Comparison of ENCODE assay signal across 12 cellular contexts in the genomic region with DNA sequence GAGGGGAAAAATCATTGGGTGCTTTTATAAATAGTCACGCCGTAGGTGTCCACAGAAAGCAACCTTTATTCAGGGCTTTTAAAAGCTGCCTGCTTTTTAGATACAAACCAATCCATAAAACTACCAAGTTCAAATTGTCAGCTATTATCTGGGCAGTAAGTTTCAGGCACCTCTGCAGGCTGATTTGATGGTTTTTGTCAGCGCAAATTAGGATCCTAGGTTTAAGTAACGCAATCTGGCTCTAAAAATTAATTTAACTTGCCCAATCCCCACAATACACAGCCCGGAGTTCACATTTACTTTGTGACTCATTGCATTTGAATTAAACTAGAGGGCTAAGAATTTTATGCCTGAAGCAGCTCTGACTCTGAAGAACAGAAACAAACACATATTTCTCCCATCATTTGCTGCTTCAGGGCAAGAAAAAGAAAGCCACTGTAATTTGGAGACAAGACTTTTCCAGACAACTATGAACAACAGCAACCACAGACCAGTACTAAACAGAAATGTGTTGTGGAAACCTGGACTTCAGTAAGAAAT. TPM values are rescaled to one million over a fixed set of nuclear protein-coding genes. Genes with fewer than 3 reads are reported as not detected.
DNase-seq lines count a peak whose midpoint lies in the region; ATAC-seq and TF ChIP-seq lines count a peak whose summit lies in the region.
"Had no signal": no experiment of that assay in that cellular context is flagged by ENCODE, and none has a peak within 500 bp of the region (broad histone marks: within the 10 kb centered on the region; RNA-seq: fewer than 3 reads in every experiment).

No MANE protein-coding gene starts in this region.

- no peaks in the 10 kb centered on the region for H3K9me3 Mint-ChIP-seq in activated CD8-positive, alpha-beta T cell treated with anti-CD3 and anti-CD28 coated beads for 36 hours

- H3K9me3 ChIP-seq in RWPE2 (ENCODE audit: severe bottlenecking) (no peaks in the 10 kb centered on the region), osteoblast (ENCODE audit: low read depth, low read length) (no peaks in the 10 kb centered on the region)
- H3K9me3 ChIP-seq: upper lobe of left lung had no signal

- POLR2A ChIA-PET in activated CD8-positive, alpha-beta T cell treated with anti-CD3 and anti-CD28 coated beads for 36 hours (lab: Charles Lee), result interaction anchor here (0.7 kb wide), 1 partner anchor 143 kb away, joined by 3 read pairs; no protein-coding TSS in a partner anchor

- no peaks in the 10 kb centered on the region for H3K4me1 Mint-ChIP-seq in activated CD8-positive, alpha-beta T cell treated with anti-CD3 and anti-CD28 coated beads for 36 hours (ENCODE audit: low read depth)

- ATAC-seq in RWPE2 (ENCODE audit: low read depth), result peak; percentile 94
- ATAC-seq in activated CD8-positive, alpha-beta T cell treated with anti-CD3 and anti-CD28 coated beads for 36 hours, result no peak

- H3K27me3 ChIP-seq in RWPE2 (ENCODE audit: insufficient read depth, poor library complexity, severe bottlenecking), result no peaks in the 10 kb centered on the region
- no peaks in the 10 kb centered on the region for H3K27me3 ChIP-seq in osteoblast (ENCODE audit: insufficient read depth, low read length)
- H3K27me3 ChIP-seq: cardiac muscle cell, upper lobe of left lung had no signal

- peaks cover 95% of the 10 kb centered on the region for H3K79me2 ChIP-seq in osteoblast (ENCODE audit: insufficient read depth, low read length)

- intact Hi-C loops in activated CD8-positive, alpha-beta T cell treated with anti-CD3 and anti-CD28 coated beads for 36 hours (cut with micrococcal nuclease), result no loop called here

- TF ChIP-seq CTCF in RWPE2 (IDR thresholded peaks at IDR 0.05; ENCODE audit: poor library complexity, severe bottlenecking) (peak; percentile 20), osteoblast (IDR thresholded peaks at IDR 0.05; ENCODE audit: extremely low read depth, low read depth, low read length) (no peak)
- TF ChIP-seq CTCF in activated CD8-positive, alpha-beta T cell treated with anti-CD3 and anti-CD28 coated beads for 36 hours (IDR thresholded peaks at IDR 0.05), result no peak

- no peaks in the 10 kb centered on the region for H3K36me3 Mint-ChIP-seq in activated CD8-positive, alpha-beta T cell treated with anti-CD3 and anti-CD28 coated beads for 36 hours (ENCODE audit: low read depth)

- H3K4me3 ChIP-seq in RWPE2 (ENCODE audit: severe bottlenecking), result no peak overlapping the region
- H3K4me3 ChIP-seq in osteoblast (ENCODE audit: insufficient read depth, low read length), result peak overlapping the region; percentile 10
- H3K4me3 ChIP-seq: cardiac muscle cell, upper lobe of left lung had no signal

- H4K20me1 ChIP-seq in osteoblast (ENCODE audit: insufficient read depth, low read length), result no peaks in the 10 kb centered on the region

- no peak overlapping the region for H2AFZ ChIP-seq in osteoblast (ENCODE audit: low read length)

- in situ Hi-C loops in Caki2 (cut with HindIII; ENCODE audit: low pct_unique_long_range_greater_than_20kb, low sequenced_read_pairs), result no loop called here

- H3K27ac Mint-ChIP-seq in activated CD8-positive, alpha-beta T cell treated with anti-CD3 and anti-CD28 coated beads for 36 hours, result no peak overlapping the region

- H3K27ac ChIP-seq in RWPE2 (ENCODE audit: poor library complexity, severe bottlenecking) (peak overlapping the region; percentile 93), osteoblast (ENCODE audit: low read depth, low read length) (peak overlapping the region; percentile 89)
- H3K27ac ChIP-seq: cardiac muscle cell had no signal

- H3K4me2 ChIP-seq in osteoblast (ENCODE audit: insufficient read depth, low read length), result peak overlapping the region; percentile 61

- CTCF ChIA-PET in activated CD8-positive, alpha-beta T cell treated with anti-CD3 and anti-CD28 coated beads for 36 hours (lab: Charles Lee), result no interaction called here

- DNase-seq in Caki2 (ENCODE audit: low read depth), result peak; percentile 81
- DNase-seq in RWPE2 (ENCODE audit: low spot score), result no peak
- peak; percentile 93 for DNase-seq in fibroblast of gingiva (ENCODE audit: low read depth)
- peak; percentile 83 for DNase-seq in osteoblast (ENCODE audit: insufficient read length, low spot score, missing footprints)
- no peak for DNase-seq in activated CD8-positive, alpha-beta T cell treated with anti-CD3 and anti-CD28 coated beads for 36 hours
- DNase-seq in NK-92 (lab: John Stamatoyannopoulos, UW; ENCODE audit: unreplicated experiment), result no peak
- DNase-seq in activated CD4-positive, alpha-beta T cell treated with anti-CD3 and anti-CD28 coated beads for 48 hours, result no peak
- DNase-seq in cerebellar nuclear complex (lab: John Stamatoyannopoulos, UW), result no peak
- DNase-seq: activated CD4-positive, alpha-beta T cell treated with anti-CD3 and anti-CD28 coated beads for 1 hour; stimulated activated CD4-positive, alpha-beta T cell treated with anti-CD3 and anti-CD28 coated beads, Interleukin-2, amount 100 ng/mL, for 24 hours; upper lobe of left lung had no signal

- H3K4me3 Mint-ChIP-seq in activated CD8-positive, alpha-beta T cell treated with anti-CD3 and anti-CD28 coated beads for 36 hours, result no peak overlapping the region

- H3K27me3 Mint-ChIP-seq in activated CD8-positive, alpha-beta T cell treated with anti-CD3 and anti-CD28 coated beads for 36 hours, result peaks cover 9% of the 10 kb centered on the region

- peaks cover 21% of the 10 kb centered on the region for H3K4me1 ChIP-seq in RWPE2 (ENCODE audit: insufficient read depth, poor library complexity, severe bottlenecking)
- peaks cover 48% of the 10 kb centered on the region for H3K4me1 ChIP-seq in osteoblast (ENCODE audit: insufficient read depth, low read length)

- peaks cover 43% of the 10 kb centered on the region for H3K36me3 ChIP-seq in RWPE2 (ENCODE audit: low read depth)
- peaks cover 25% of the 10 kb centered on the region for H3K36me3 ChIP-seq in osteoblast (ENCODE audit: insufficient read depth, low read length)

RNA-seq across cellular contexts. Expression of gene NRP1, which starts 43.3 kb away (rescaled TPM):
- 18.1 and 18.4 TPM in 2 replicates for total RNA-seq in Caki2 (2014; rRNA removed; shearing (Covaris generic); ENCODE audit: low replicate concordance)
- total RNA-seq in osteoblast, result 173 and 200 TPM in 2 replicates
- total RNA-seq in activated CD8-positive, alpha-beta T cell treated with anti-CD3 and anti-CD28 coated beads for 36 hours, result under 1 TPM; 0.22 to 0.79 TPM

Comparison
In these comparisons a context has a peak if more than half of its experiments do, and no peak if none do; other contexts are left out.
1. DNase-seq: peak in Caki2 (single experiment), fibroblast of gingiva (single experiment) and osteoblast (single experiment); none in RWPE2 (single experiment), activated CD8-positive, alpha-beta T cell treated with anti-CD3 and anti-CD28 coated beads for 36 hours (single experiment), NK-92 (single experiment), activated CD4-positive, alpha-beta T cell treated with anti-CD3 and anti-CD28 coated beads for 48 hours (single experiment) and cerebellar nuclear complex (0 of 2).
2. RNA of gene NRP1, which starts 43.3 kb away (total RNA-seq): 173 to 200 TPM in osteoblast and 18.1 to 18.4 TPM in Caki2; 0.22 to 0.79 TPM in activated CD8-positive, alpha-beta T cell treated with anti-CD3 and anti-CD28 coated beads for 36 hours; every median in the first group is over 10 times any median in the second.